1 cellular context compared by ENCODE assay signal in the genomic region with DNA sequence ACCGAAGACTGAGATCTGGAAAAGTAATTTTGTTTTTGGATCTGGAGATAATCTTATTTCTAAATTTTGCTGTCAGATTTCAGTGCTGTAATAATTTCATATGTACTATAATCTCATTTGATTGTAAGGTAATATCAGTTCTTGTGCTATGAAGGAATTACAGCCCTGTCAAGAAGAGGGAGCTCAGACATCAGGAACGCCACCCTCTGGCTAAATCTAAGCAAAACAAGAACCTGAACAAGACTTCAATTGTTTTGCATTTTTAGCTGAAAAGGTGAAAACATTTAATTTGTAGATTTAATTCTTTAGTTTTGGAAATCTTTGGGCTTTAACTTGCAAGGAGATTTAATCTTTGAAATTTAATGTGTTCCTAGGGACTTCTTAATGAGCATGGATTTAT.
TF ChIP-seq lines count a peak whose summit lies in the region.

No MANE protein-coding gene starts in this region.

TF ChIP-seq in HepG2, 621 proteins besides CTCF, POLR2A, EP300 and RAD21 (continued from another document):
- TF ChIP-seq, protein P1, sequence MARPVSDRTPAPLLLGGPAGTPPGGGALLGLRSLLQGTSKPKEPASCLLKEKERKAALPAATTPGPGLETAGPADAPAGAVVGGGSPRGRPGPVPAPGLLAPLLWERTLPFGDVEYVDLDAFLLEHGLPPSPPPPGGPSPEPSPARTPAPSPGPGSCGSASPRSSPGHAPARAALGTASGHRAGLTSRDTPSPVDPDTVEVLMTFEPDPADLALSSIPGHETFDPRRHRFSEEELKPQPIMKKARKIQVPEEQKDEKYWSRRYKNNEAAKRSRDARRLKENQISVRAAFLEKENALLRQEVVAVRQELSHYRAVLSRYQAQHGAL (CRISPR knock-in tag; IDR thresholded peaks at IDR 0.05; ENCODE audit: not compliant biosample characterization): no peak
- TF ChIP-seq DPF2 (CRISPR knock-in tag; IDR thresholded peaks at IDR 0.05; ENCODE audit: borderline replicate concordance, low read depth) (no peak), AGO2 (optimal IDR thresholded peaks at IDR 0.05; ENCODE audit: low read depth, low read length) (no peak), FOXK1 (CRISPR knock-in tag; IDR thresholded peaks at IDR 0.05; ENCODE audit: borderline replicate concordance, low read depth) (no peak), CHD2 (IDR thresholded peaks at IDR 0.05; ENCODE audit: low read depth, low read length) (no peak)
